ENCODE assay signal across 12 cellular contexts in genomic region chr6:24723270-24723669, GRCh38.
"Had no signal": no experiment of that assay in that cellular context is flagged by ENCODE, and none has a peak within 500 bp of the region (broad histone marks: within the 10 kb centered on the region; RNA-seq: fewer than 3 reads in every experiment).

No MANE protein-coding gene starts in this region.

- H3K4me3 Mint-ChIP-seq: mesothelial cell of epicardium; stimulated activated memory B cell treated with anti-CD40 and anti-IgM and Interleukin-4, amounts not matched to agents 10 μg/mL and 1 μg/mL and 100 μg/mL, for 72 hours had no signal

- ATAC-seq: body of pancreas; left cardiac atrium; lower lobe of right lung; right cardiac atrium; stimulated activated memory B cell treated with anti-CD40 and anti-IgM and Interleukin-4, amounts not matched to agents 10 μg/mL and 1 μg/mL and 100 μg/mL, for 72 hours had no signal

- DNase-seq: activated CD4-positive, CD25-positive, alpha-beta regulatory T cell; activated naive CD4-positive, alpha-beta T cell treated with anti-CD3 and anti-CD28 coated beads for 36 hours; body of pancreas; cerebellar nuclear complex; left cardiac atrium; lower lobe of right lung; nucleus accumbens; right cardiac atrium had no signal

- H3K27me3 Mint-ChIP-seq: stimulated activated memory B cell treated with anti-CD40 and anti-IgM and Interleukin-4, amounts not matched to agents 10 μg/mL and 1 μg/mL and 100 μg/mL, for 72 hours had no signal

- H3K36me3 Mint-ChIP-seq: mesothelial cell of epicardium had no signal

- H3K9me3 ChIP-seq: body of pancreas, lower lobe of right lung, tibial nerve had no signal

- H3K9me3 Mint-ChIP-seq: activated naive CD4-positive, alpha-beta T cell treated with anti-CD3 and anti-CD28 coated beads for 36 hours; mesothelial cell of epicardium; stimulated activated memory B cell treated with anti-CD40 and anti-IgM and Interleukin-4, amounts not matched to agents 10 μg/mL and 1 μg/mL and 100 μg/mL, for 72 hours had no signal

- H3K27ac Mint-ChIP-seq: stimulated activated memory B cell treated with anti-CD40 and anti-IgM and Interleukin-4, amounts not matched to agents 10 μg/mL and 1 μg/mL and 100 μg/mL, for 72 hours had no signal

- H3K27ac ChIP-seq: body of pancreas, lower lobe of right lung had no signal

- H3K36me3 ChIP-seq: lower lobe of right lung, tibial nerve had no signal

- H3K27me3 ChIP-seq: body of pancreas, tibial nerve had no signal

- H3K4me3 ChIP-seq: body of pancreas, lower lobe of right lung, smooth muscle cell, tibial nerve had no signal

- H3K4me2 ChIP-seq: smooth muscle cell had no signal
